In genomic region chr6:33711140-33712129, GRCh38 we compare ENCODE assay signal across 8 cellular contexts. TPM values are rescaled to one million over a fixed set of nuclear protein-coding genes. Genes with fewer than 3 reads are reported as not detected.
A peak's percentile ranks its signal among the peaks of the same experiment; 100 is the strongest.
DNase-seq lines count a peak whose midpoint lies in the region; ATAC-seq and TF ChIP-seq lines count a peak whose summit lies in the region.

TSS of gene UQCC2 (minus strand) at chr6:33711700. CDS start at chr6:33711686, 14 bp downstream.

- peak within 1 kb of the TSS; percentile 90 for H3K4me3 ChIP-seq in kidney epithelial cell (ENCODE audit: low read depth, low read length)

- no peaks in the 10 kb centered on the region for H3K27me3 ChIP-seq in kidney epithelial cell (ENCODE audit: control insufficient read depth, insufficient read depth, low read length)

- peak; percentile 81 for TF ChIP-seq CTCF in kidney epithelial cell (IDR thresholded peaks at IDR 0.05; ENCODE audit: insufficient read depth, low read length, poor library complexity, severe bottlenecking)

- ATAC-seq in HG03432 (IDR thresholded peaks at IDR 0.05; ENCODE audit: unreplicated experiment) = peak; percentile 91

- DNase-seq in AML-193 (lab: John Stamatoyannopoulos, UW) (peak; percentile 95 to 98), NCI-H510A (lab: John Stamatoyannopoulos, UW) (peak; percentile 97), cerebellum (ENCODE audit: low spot score) (peak; percentile 97), kidney epithelial cell (ENCODE audit: low read depth) (peak; percentile 79)
- DNase-seq in activated CD4-positive, alpha-beta T cell treated with anti-CD3 and anti-CD28 coated beads for 1 hour = peak; percentile 97
- peak; percentile 97 for DNase-seq in stimulated activated CD4-positive, alpha-beta T cell treated with anti-CD3 and anti-CD28 coated beads, Interleukin-15, amount 100 ng/mL, for 48 hours (ENCODE audit: low read depth in 2 of 2)

- H3K36me3 ChIP-seq in kidney epithelial cell (ENCODE audit: control insufficient read depth, insufficient read depth, low read length) = no peaks in the 10 kb centered on the region

- TF ChIP-seq POLR2A in GM19099 (IDR thresholded peaks at IDR 0.05; ENCODE audit: extremely low read depth, insufficient read length, low read depth) = peak; percentile 95

RNA-seq across cellular contexts. Expression of gene UQCC2, which starts in this region (rescaled TPM):
- total RNA-seq in cerebellum (26.4 TPM), kidney epithelial cell (32.0 and 38.4 TPM in 2 replicates)

Comparison
In these comparisons a context has a peak if more than half of its experiments do, and no peak if none do; other contexts are left out.
1. Peak in every context shown above with its lines: DNase-seq, ATAC-seq and H3K4me3 ChIP-seq.